ENCODE assay signal across 9 cellular contexts in the genomic region with DNA sequence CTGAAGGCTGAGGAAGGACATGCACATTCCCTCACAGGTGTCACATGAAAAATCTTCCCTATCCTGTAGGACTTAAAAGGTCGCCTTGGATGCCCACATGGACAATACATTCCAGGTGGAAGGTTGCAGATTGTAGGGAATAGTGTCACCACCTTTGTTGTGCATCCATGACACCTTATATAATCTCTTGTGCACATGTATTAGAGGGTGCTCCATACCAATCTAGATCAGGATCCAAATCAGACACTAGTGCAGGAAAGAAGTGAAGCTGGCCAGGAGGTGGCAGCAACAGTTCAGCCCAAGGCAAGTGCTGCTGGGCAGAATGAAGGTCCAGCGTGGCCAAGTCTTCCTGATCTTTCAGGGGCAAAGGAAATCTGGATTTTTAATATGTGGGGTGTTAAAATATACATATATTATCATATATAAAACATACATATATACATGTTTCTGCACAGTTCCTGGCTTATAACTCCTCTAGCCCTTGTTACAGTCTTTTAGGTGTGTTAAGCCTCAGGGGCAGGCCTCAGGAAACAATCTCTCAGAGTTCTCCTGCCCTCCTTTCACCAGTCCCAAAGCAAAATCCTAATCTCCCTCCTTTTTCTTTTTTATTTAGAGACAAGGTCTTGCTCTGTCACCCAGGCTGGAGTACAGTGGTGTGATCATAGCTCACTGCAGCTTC. TPM values are rescaled to one million over a fixed set of nuclear protein-coding genes. Genes with fewer than 3 reads are reported as not detected.
DNase-seq lines count a peak whose midpoint lies in the region; ATAC-seq, FAIRE-seq and TF ChIP-seq lines count a peak whose summit lies in the region.
"Had no signal": no experiment of that assay in that cellular context is flagged by ENCODE, and none has a peak within 500 bp of the region (broad histone marks: within the 10 kb centered on the region; RNA-seq: fewer than 3 reads in every experiment).

No MANE protein-coding gene starts in this region.

- peaks cover 52% of the 10 kb centered on the region for H3K36me3 ChIP-seq in OCI-LY1 (ENCODE audit: insufficient read depth, low read length)

- no peaks in the 10 kb centered on the region for H3K4me1 ChIP-seq in OCI-LY1 (ENCODE audit: insufficient read depth, low read length, severe bottlenecking)

- no peak overlapping the region for H3K9ac ChIP-seq in OCI-LY1 (ENCODE audit: low read length)

- H3K9me3 Mint-ChIP-seq in activated T-cell treated with anti-CD3 and anti-CD28 coated beads, Interleukin-2, amount 50 U/mL, for 72 hours = no peaks in the 10 kb centered on the region

- H3K36me3 Mint-ChIP-seq in activated T-cell treated with anti-CD3 and anti-CD28 coated beads, Interleukin-2, amount 50 U/mL, for 72 hours (ENCODE audit: insufficient read depth in 2 of 2) = peaks cover 2 to 17% of the 10 kb centered on the region in 2 donors

- no peak overlapping the region for H3K4me3 ChIP-seq in OCI-LY1 (ENCODE audit: low read depth, low read length, poor library complexity, severe bottlenecking)

- DNase-seq in GDM1 (lab: John Stamatoyannopoulos, UW) (peak; percentile 26), frontal cortex (ENCODE audit: low spot score in 2 of 2) (peak; percentile 18 to 54), non-pigmented ciliary epithelial cell (ENCODE audit: low read depth) (peak; percentile 46), urothelium cell line (ENCODE audit: low spot score) (peak; percentile 52)
- peak; percentile 61 to 62 for DNase-seq in activated T-cell treated with anti-CD3 and anti-CD28 coated beads, Interleukin-2, amount 50 U/mL, for 72 hours

- H3K9me2 ChIP-seq in OCI-LY1 (ENCODE audit: low read depth, low read length) = no peaks in the 10 kb centered on the region

- no peaks in the 10 kb centered on the region for H3K79me2 ChIP-seq in OCI-LY1 (ENCODE audit: insufficient read depth, low read length)

- no peak overlapping the region for H3K27ac ChIP-seq in OCI-LY1 (ENCODE audit: low read depth, low read length, poor library complexity, severe bottlenecking)

- no peaks in the 10 kb centered on the region for H4K20me1 ChIP-seq in OCI-LY1 (ENCODE audit: insufficient read depth, low read length)

- no peaks in the 10 kb centered on the region for H3K27me3 ChIP-seq in OCI-LY1 (ENCODE audit: insufficient read depth, low read length)

- ATAC-seq in HG03354 (IDR thresholded peaks at IDR 0.05; ENCODE audit: poor library complexity, severe bottlenecking, unreplicated experiment) (peak; percentile 55), HG02571 (IDR thresholded peaks at IDR 0.05; ENCODE audit: unreplicated experiment) (no peak)
- ATAC-seq in activated T-cell treated with anti-CD3 and anti-CD28 coated beads, Interleukin-2, amount 50 U/mL, for 72 hours (replicated peaks in 1 of 2) = peak; percentile 56 to 61

- no peaks in the 10 kb centered on the region for H3K27me3 Mint-ChIP-seq in activated T-cell treated with anti-CD3 and anti-CD28 coated beads, Interleukin-2, amount 50 U/mL, for 72 hours (ENCODE audit: low read depth)

- H3K4me3 Mint-ChIP-seq in activated T-cell treated with anti-CD3 and anti-CD28 coated beads, Interleukin-2, amount 50 U/mL, for 72 hours = no peak overlapping the region

- H3K4me1 Mint-ChIP-seq in activated T-cell treated with anti-CD3 and anti-CD28 coated beads, Interleukin-2, amount 50 U/mL, for 72 hours (ENCODE audit: low read depth) = peaks cover 10% of the 10 kb centered on the region

- no peak overlapping the region for H2AFZ ChIP-seq in OCI-LY1 (ENCODE audit: low read length)

- TF ChIP-seq CTCF in OCI-LY1 (IDR thresholded peaks at IDR 0.05; ENCODE audit: low read length) = peak; percentile 75

- no peak overlapping the region for H3K27ac Mint-ChIP-seq in activated T-cell treated with anti-CD3 and anti-CD28 coated beads, Interleukin-2, amount 50 U/mL, for 72 hours

- FAIRE-seq in frontal cortex (lab: Jason Lieb, UNC) (peak; percentile 34), urothelium cell line (lab: Jason Lieb, UNC) (peak; percentile 27)
- FAIRE-seq: colon had no signal

- no peaks in the 10 kb centered on the region; the same call in 1 of the 2 replicates for H3F3A ChIP-seq in OCI-LY1 (ENCODE audit: insufficient read depth, low read length)

- no peak overlapping the region for H3K4me2 ChIP-seq in OCI-LY1 (ENCODE audit: low read length)

- H3K9me3 ChIP-seq in OCI-LY1 (ENCODE audit: low read length) = no peaks in the 10 kb centered on the region

RNA-seq across cellular contexts. Expression of a gene that starts 16.6 kb away (rescaled TPM):
- total RNA-seq in activated T-cell treated with anti-CD3 and anti-CD28 coated beads, Interleukin-2, amount 50 U/mL, for 72 hours = 10 to 100 TPM; 40.0 to 44.9 TPM
- total RNA-seq in frontal cortex = 33.4 TPM

RNA-seq across cellular contexts. Expression of a gene that starts 16.9 kb away (rescaled TPM):
- total RNA-seq in activated T-cell treated with anti-CD3 and anti-CD28 coated beads, Interleukin-2, amount 50 U/mL, for 72 hours = 10 to 100 TPM; 72.5 to 84.6 TPM
- 46.5 TPM for total RNA-seq in frontal cortex

RNA-seq across cellular contexts. Expression of a gene that starts 41.3 kb away (rescaled TPM):
- total RNA-seq in activated T-cell treated with anti-CD3 and anti-CD28 coated beads, Interleukin-2, amount 50 U/mL, for 72 hours = 100 to 1,000 TPM; 161 to 178 TPM
- 182 TPM for total RNA-seq in frontal cortex

RNA-seq across cellular contexts. Expression of a gene that starts 57.7 kb away (rescaled TPM):
- 10 to 100 TPM; 56.9 to 60.2 TPM for total RNA-seq in activated T-cell treated with anti-CD3 and anti-CD28 coated beads, Interleukin-2, amount 50 U/mL, for 72 hours
- total RNA-seq in frontal cortex = 21.6 TPM
